In genomic region chr5:71932131-71932635, GRCh38 we compare ENCODE assay signal across 1 cellular context.
TF ChIP-seq lines count a peak whose summit lies in the region.

No MANE protein-coding gene starts in this region.

TF ChIP-seq in HEK293, 187 proteins besides CTCF, POLR2A, EP300 and RAD21 (continued from another document):
- TF ChIP-seq ZNF148 (tag by site-specific recombination; IDR thresholded peaks at IDR 0.05; ENCODE audit: borderline replicate concordance) (no peak), RBAK (tag by site-specific recombination; IDR thresholded peaks at IDR 0.05) (no peak), SP3 (tag by site-specific recombination; IDR thresholded peaks at IDR 0.05) (no peak), ZNF658 (tag by site-specific recombination; IDR thresholded peaks at IDR 0.05) (no peak), ZNF221 (tag by site-specific recombination; IDR thresholded peaks at IDR 0.05; ENCODE audit: borderline replicate concordance) (no peak), ZNF324 (tag by site-specific recombination; IDR thresholded peaks at IDR 0.05) (no peak), GLIS2 (tag by site-specific recombination; IDR thresholded peaks at IDR 0.05) (peak; percentile 55; the same call in 1 of the 2 replicates), ZNF449 (tag by site-specific recombination; IDR thresholded peaks at IDR 0.05) (no peak), GLIS1 (tag by site-specific recombination; IDR thresholded peaks at IDR 0.05) (peak; percentile 35), ZNF362 (tag by site-specific recombination; IDR thresholded peaks at IDR 0.05) (peak; percentile 52; the same call in 1 of the 2 replicates), ZNF398 (tag by site-specific recombination; IDR thresholded peaks at IDR 0.05) (peak; percentile 13; the same call in 1 of the 2 replicates), ZNF692 (tag by site-specific recombination; IDR thresholded peaks at IDR 0.05) (0 out of 2 replicates have a peak, but pooled peaks have one; percentile 13), ZBTB10 (tag by site-specific recombination; IDR thresholded peaks at IDR 0.05) (no peak), PRDM10 (tag by site-specific recombination; IDR thresholded peaks at IDR 0.05) (peak; percentile 95), ZNF677 (tag by site-specific recombination; IDR thresholded peaks at IDR 0.05) (no peak)
TF ChIP-seq in HEK293: peak in this region for 6.
